In genomic region chr21:44930543-44930981, GRCh38 we compare ENCODE assay signal across 8 cellular contexts. TPM values are rescaled to one million over a fixed set of nuclear protein-coding genes. Genes with fewer than 3 reads are reported as not detected.
DNase-seq lines count a peak whose midpoint lies in the region; ATAC-seq and TF ChIP-seq lines count a peak whose summit lies in the region.

No MANE protein-coding gene starts in this region.

- TF ChIP-seq CTCF in CD14-positive monocyte (IDR thresholded peaks at IDR 0.05) (no peak), NB4 (IDR thresholded peaks at IDR 0.05; ENCODE audit: low read depth, low read length) (no peak), natural killer cell (IDR thresholded peaks at IDR 0.05) (no peak), progenitor cell of endocrine pancreas (IDR thresholded peaks at IDR 0.05; ENCODE audit: unreplicated experiment) (no peak), brain microvascular endothelial cell (IDR thresholded peaks at IDR 0.05; ENCODE audit: low read depth, low read length, missing control alignments) (no peak)

- H3K4me3 Mint-ChIP-seq in CD14-positive monocyte, result peak overlapping the region; percentile 81 to 95
- H3K4me3 Mint-ChIP-seq in natural killer cell, result peak overlapping the region; percentile 87
- no peak overlapping the region for H3K4me3 Mint-ChIP-seq in progenitor cell of endocrine pancreas (ENCODE audit: low read depth)

- DNase-seq in CD14-positive monocyte (ENCODE audit: low spot score) (no peak), NB4 (ENCODE audit: low read depth) (peak; percentile 53), natural killer cell (peak; percentile 70), progenitor cell of endocrine pancreas (ENCODE audit: low spot score, unreplicated experiment) (no peak), brain microvascular endothelial cell (no peak)
- peak; percentile 87 for DNase-seq in activated effector memory CD4-positive, alpha-beta T cell treated with anti-CD3 and anti-CD28 coated beads, Interleukin-2, amount 50 U/mL, for 16 hours

- no peak overlapping the region for H3K27ac ChIP-seq in brain microvascular endothelial cell

- H3K27ac Mint-ChIP-seq in CD14-positive monocyte (peak overlapping the region; percentile 86 to 94 (median 91)), natural killer cell (peak overlapping the region; percentile 92 to 98), progenitor cell of endocrine pancreas (no peak overlapping the region)

- H3K4me1 Mint-ChIP-seq in CD14-positive monocyte (peaks cover 71% of the 10 kb centered on the region), natural killer cell (peaks cover 58 to 65% of the 10 kb centered on the region in 2 donors), progenitor cell of endocrine pancreas (ENCODE audit: low read depth) (peaks cover 10% of the 10 kb centered on the region)

- intact Hi-C loops in CD14-positive monocyte (cut with micrococcal nuclease), result loop anchor here in 1 of 2 donors (2.0 to 5.0 kb wide), 2 partner anchors 14 to 113 kb away; partner anchors contain the start of gene SUMO3
- intact Hi-C loops in natural killer cell (cut with micrococcal nuclease), result loop anchor here (2.0 to 5.0 kb wide), 2 partner anchors 16 to 418 kb away; no protein-coding TSS in a partner anchor

- H3K4me3 ChIP-seq in NB4 (ENCODE audit: low read depth, low read length) (no peak overlapping the region), brain microvascular endothelial cell (ENCODE audit: low read depth, low read length) (no peak overlapping the region)

- TF ChIP-seq POLR2A in NB4 (IDR thresholded peaks at IDR 0.05; ENCODE audit: extremely low read depth, insufficient read length), result no peak

- peaks cover 0 to 1% (median 0%) of the 10 kb centered on the region in 7 donors for H3K9me3 Mint-ChIP-seq in CD14-positive monocyte
- no peaks in the 10 kb centered on the region for H3K9me3 Mint-ChIP-seq in natural killer cell
- no peaks in the 10 kb centered on the region for H3K9me3 Mint-ChIP-seq in progenitor cell of endocrine pancreas (ENCODE audit: low read depth)

- peaks cover 0 to 7% (median 3%) of the 10 kb centered on the region in 3 donors for H3K27me3 Mint-ChIP-seq in CD14-positive monocyte (ENCODE audit: low read depth in 3 of 3)
- H3K27me3 Mint-ChIP-seq in natural killer cell (ENCODE audit: low read depth in 2 of 2), result no peaks in the 10 kb centered on the region
- H3K27me3 Mint-ChIP-seq in progenitor cell of endocrine pancreas, result peaks cover 65% of the 10 kb centered on the region

- ATAC-seq in natural killer cell (peak; percentile 44 to 65 (median 58)), GM19328 (IDR thresholded peaks at IDR 0.05; ENCODE audit: unreplicated experiment) (no peak), HG03439 (IDR thresholded peaks at IDR 0.05; ENCODE audit: unreplicated experiment) (no peak)

- no peaks in the 10 kb centered on the region for H3K36me3 ChIP-seq in brain microvascular endothelial cell (replicated peaks)

- peaks cover 7 to 31% of the 10 kb centered on the region in 2 donors for H3K36me3 Mint-ChIP-seq in CD14-positive monocyte
- H3K36me3 Mint-ChIP-seq in natural killer cell, result no peaks in the 10 kb centered on the region
- H3K36me3 Mint-ChIP-seq in progenitor cell of endocrine pancreas (ENCODE audit: insufficient read depth), result no peaks in the 10 kb centered on the region

- in situ Hi-C loops in brain microvascular endothelial cell (cut with HindIII; ENCODE audit: low pct_ligation_motif_present, low sequenced_read_pairs), result loop anchor here (25.0 kb wide), 1 partner anchor 207 kb away; no protein-coding TSS in a partner anchor

- peaks cover 56% of the 10 kb centered on the region for H3K27me3 ChIP-seq in brain microvascular endothelial cell (replicated peaks)

RNA-seq across cellular contexts. Expression of gene SLX9, which starts 9.3 kb away (rescaled TPM):
- polyA plus RNA-seq in CD14-positive monocyte, result 1 to 10 TPM; 7.5 to 9.0 TPM
- 10 to 100 TPM; 12.8 to 22.9 (median 20.0) TPM for total RNA-seq in natural killer cell
- 33.1 and 36.0 TPM in 2 replicates for total RNA-seq in progenitor cell of endocrine pancreas

RNA-seq across cellular contexts. Expression of gene ITGB2, which starts 9.9 kb away (rescaled TPM):
- 1,000 to 10,000 TPM; 1,470 to 1,628 TPM for polyA plus RNA-seq in CD14-positive monocyte
- total RNA-seq in natural killer cell, result 1,000 to 10,000 TPM; 1,223 to 1,393 (median 1,250) TPM
- total RNA-seq in progenitor cell of endocrine pancreas, result 0.41 and 0.47 TPM in 2 replicates

RNA-seq across cellular contexts. Expression of gene PTTG1IP, which starts 57.1 kb away (rescaled TPM):
- 100 to 1,000 TPM; 206 to 238 TPM for polyA plus RNA-seq in CD14-positive monocyte
- 100 to 1,000 TPM in 2 of 3 donors, 10 to 100 TPM in 1; 96.8 to 144 (median 126) TPM for total RNA-seq in natural killer cell
- 221 and 226 TPM in 2 replicates for total RNA-seq in progenitor cell of endocrine pancreas

Comparison
In these comparisons a context has a peak if more than half of its experiments do, and no peak if none do; other contexts are left out.
1. DNase-seq: peak in NB4 (single experiment), activated effector memory CD4-positive, alpha-beta T cell treated with anti-CD3 and anti-CD28 coated beads, Interleukin-2, amount 50 U/mL, for 16 hours (single experiment) and natural killer cell (single experiment); none in CD14-positive monocyte (single experiment), progenitor cell of endocrine pancreas (single experiment) and brain microvascular endothelial cell (single experiment).
2. ATAC-seq: peak in natural killer cell (3 of 3); none in GM19328 (single experiment) and HG03439 (single experiment).
3. RNA of gene ITGB2, which starts 9.9 kb away (total RNA-seq): 1,223 to 1,393 TPM in natural killer cell; 0.41 to 0.47 TPM in progenitor cell of endocrine pancreas; every median in the first group is over 100 times any median in the second.